ENCODE assay signal across 22 cellular contexts in the genomic region with DNA sequence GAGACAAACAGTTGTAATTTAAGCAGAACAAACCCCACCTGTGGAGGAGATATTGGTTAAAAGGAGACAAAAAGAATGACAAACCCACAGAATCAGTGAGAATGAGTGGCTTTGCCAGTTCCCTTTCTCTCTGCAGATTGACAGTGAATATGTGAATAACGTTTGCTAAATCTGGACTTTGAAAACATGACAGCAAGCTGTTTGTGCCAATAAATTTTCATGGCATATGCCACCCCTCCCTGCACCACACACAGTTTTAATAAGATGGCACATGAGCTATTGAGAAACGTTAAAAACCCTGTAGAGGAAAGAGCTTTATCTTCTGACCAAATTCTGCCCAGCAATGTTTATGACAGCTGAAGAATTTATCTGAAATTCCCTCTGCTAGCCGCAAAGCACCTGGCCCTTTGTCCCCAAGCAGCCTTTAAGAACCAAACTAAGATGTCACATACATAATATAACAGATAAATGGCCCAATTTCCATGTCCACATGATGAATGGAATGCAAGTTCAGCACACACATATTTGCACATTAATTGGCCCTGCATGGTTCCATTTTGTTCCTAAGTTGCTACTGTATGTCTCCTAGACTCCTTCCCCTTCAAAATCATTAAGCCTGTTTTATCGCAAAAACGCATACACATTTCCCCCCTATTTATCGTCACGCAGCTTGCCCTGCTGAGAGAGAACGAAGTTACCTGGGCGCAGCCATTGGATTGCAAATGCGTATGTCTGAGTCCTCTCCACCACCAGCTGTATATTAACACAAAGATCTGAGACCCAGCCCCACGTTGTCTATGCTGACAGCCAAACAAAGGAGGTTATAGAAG.
DNase-seq lines count a peak whose midpoint lies in the region; ATAC-seq and TF ChIP-seq lines count a peak whose summit lies in the region.
"Had no signal": no experiment of that assay in that cellular context is flagged by ENCODE, and none has a peak within 500 bp of the region (broad histone marks: within the 10 kb centered on the region; RNA-seq: fewer than 3 reads in every experiment).

No MANE protein-coding gene starts in this region.

- intact Hi-C loops in body of pancreas (cut with DNase I): no loop called here

- H3K4me1 ChIP-seq in body of pancreas: no peaks in the 10 kb centered on the region

- no peak for ATAC-seq in body of pancreas

- H3K27ac ChIP-seq in body of pancreas: no peak overlapping the region
- H3K27ac ChIP-seq: 22Rv1 had no signal

- peaks cover 21% of the 10 kb centered on the region for H3K27me3 Mint-ChIP-seq in mesothelial cell of epicardium (ENCODE audit: low read depth)
- H3K27me3 Mint-ChIP-seq: B cell; CD4-positive, alpha-beta memory T cell had no signal

- WGBS in body of pancreas, 2 donors: 35 to 39% methylated on average over 11 of the region's 11 CpGs

- H3K27ac Mint-ChIP-seq in mesothelial cell of epicardium: no peak overlapping the region
- H3K27ac Mint-ChIP-seq: B cell; CD4-positive, alpha-beta memory T cell had no signal

- H3K4me1 Mint-ChIP-seq in mesothelial cell of epicardium: no peaks in the 10 kb centered on the region
- H3K4me1 Mint-ChIP-seq: B cell; CD4-positive, alpha-beta memory T cell had no signal

- DNase-seq in DMS153 treated with DMSO at 0.1 percent for 48 hours (lab: John Stamatoyannopoulos, UW; ENCODE audit: unreplicated experiment) (peak; percentile 7), DMS153 (lab: John Stamatoyannopoulos, UW) (no peak), NCI-H748 (lab: John Stamatoyannopoulos, UW; ENCODE audit: unreplicated experiment) (peak; percentile 85), iPS DF 4.7 (ENCODE audit: extremely low read depth, low spot score) (peak; percentile 22), mesothelial cell of epicardium (ENCODE audit: low spot score in 2 of 2, unreplicated experiment in 2 of 2) (no peak), HuH-7.5 (ENCODE audit: low spot score) (no peak), body of pancreas (no peak), HT-29 (ENCODE audit: low spot score) (no peak)
- DNase-seq: CD4-positive, alpha-beta memory T cell; DND-41; GDM1; IMR-90; Karpas-422; NCI-H1092; NCI-H1436 treated with DMSO at 0.1 percent for 48 hours; NCI-H2029; NCI-H345; NCI-H526; SHP77 treated with DMSO at 0.1 percent for 48 hours; SK-N-SH had no signal

- no peaks in the 10 kb centered on the region for H3K9me3 ChIP-seq in body of pancreas
- H3K9me3 ChIP-seq: SK-N-SH had no signal

- TF ChIP-seq CTCF in mesothelial cell of epicardium (IDR thresholded peaks at IDR 0.05; ENCODE audit: unreplicated experiment): no peak
- TF ChIP-seq CTCF in body of pancreas (IDR thresholded peaks at IDR 0.05): no peak

- H3K36me3 Mint-ChIP-seq in mesothelial cell of epicardium: no peaks in the 10 kb centered on the region
- H3K36me3 Mint-ChIP-seq: CD4-positive, alpha-beta memory T cell had no signal

- H3K4me3 Mint-ChIP-seq in mesothelial cell of epicardium: no peak overlapping the region
- H3K4me3 Mint-ChIP-seq: B cell; CD4-positive, alpha-beta memory T cell had no signal

- no peaks in the 10 kb centered on the region for H3K36me3 ChIP-seq in body of pancreas (replicated peaks in 1 of 2; ENCODE audit: insufficient read depth in 1 of 2, low read depth in 2 of 2)

- TF ChIP-seq POLR2A in body of pancreas (IDR thresholded peaks at IDR 0.05): no peak

- no peaks in the 10 kb centered on the region for H3K9me3 Mint-ChIP-seq in mesothelial cell of epicardium

- H3K4me3 ChIP-seq in body of pancreas: no peak overlapping the region

- no peaks in the 10 kb centered on the region for H3K27me3 ChIP-seq in body of pancreas

Comparison
In these comparisons a context has a peak if more than half of its experiments do, and no peak if none do; other contexts are left out.
1. DNase-seq: peak in DMS153 treated with DMSO at 0.1 percent for 48 hours (single experiment), NCI-H748 (single experiment) and iPS DF 4.7 (single experiment); none in DMS153 (single experiment), mesothelial cell of epicardium (0 of 2), HuH-7.5 (single experiment), body of pancreas (0 of 4) and HT-29 (single experiment).